8 cellular contexts compared by ENCODE assay signal in the genomic region with DNA sequence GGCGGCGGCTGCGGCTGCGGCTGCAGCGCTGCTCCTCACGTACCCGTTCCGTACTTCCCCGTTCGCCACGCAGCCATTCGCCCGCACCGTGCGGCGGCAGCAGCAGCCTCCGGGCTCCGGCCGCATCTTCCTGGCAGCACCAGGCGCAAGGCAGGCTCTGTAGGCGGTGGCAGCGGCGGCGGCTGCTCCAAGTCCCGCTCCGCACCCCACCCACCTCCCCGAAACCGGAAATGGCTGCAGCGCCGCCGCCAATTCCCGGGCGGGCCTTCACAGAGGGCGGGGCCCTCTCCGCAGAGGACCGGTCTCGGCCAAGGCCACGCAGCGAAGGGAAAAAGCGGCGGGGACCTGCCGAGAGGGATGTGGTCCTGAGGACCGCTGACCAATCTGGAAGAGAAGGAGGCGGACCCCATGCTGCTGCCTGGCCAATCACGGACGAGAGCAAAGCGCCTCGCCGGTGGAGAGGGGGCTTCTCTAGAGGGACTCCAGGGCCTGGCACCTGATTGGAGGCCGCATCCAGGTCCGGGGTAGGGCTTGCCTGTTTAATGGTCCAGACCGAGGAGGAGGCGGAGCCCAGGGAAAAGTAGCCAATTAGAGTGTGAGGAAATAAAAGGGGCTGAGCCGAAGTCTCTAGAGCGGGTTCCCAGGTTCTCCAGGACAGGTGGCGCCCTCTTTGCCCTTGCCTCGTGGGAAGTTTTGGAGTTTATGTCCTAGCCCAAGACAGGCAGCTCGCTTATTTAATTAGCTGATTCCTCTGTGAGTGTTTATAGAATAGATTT. TPM values are rescaled to one million over a fixed set of nuclear protein-coding genes. Genes with fewer than 3 reads are reported as not detected.
DNase-seq lines count a peak whose midpoint lies in the region; ATAC-seq, FAIRE-seq and TF ChIP-seq lines count a peak whose summit lies in the region.

A gene with protein sequence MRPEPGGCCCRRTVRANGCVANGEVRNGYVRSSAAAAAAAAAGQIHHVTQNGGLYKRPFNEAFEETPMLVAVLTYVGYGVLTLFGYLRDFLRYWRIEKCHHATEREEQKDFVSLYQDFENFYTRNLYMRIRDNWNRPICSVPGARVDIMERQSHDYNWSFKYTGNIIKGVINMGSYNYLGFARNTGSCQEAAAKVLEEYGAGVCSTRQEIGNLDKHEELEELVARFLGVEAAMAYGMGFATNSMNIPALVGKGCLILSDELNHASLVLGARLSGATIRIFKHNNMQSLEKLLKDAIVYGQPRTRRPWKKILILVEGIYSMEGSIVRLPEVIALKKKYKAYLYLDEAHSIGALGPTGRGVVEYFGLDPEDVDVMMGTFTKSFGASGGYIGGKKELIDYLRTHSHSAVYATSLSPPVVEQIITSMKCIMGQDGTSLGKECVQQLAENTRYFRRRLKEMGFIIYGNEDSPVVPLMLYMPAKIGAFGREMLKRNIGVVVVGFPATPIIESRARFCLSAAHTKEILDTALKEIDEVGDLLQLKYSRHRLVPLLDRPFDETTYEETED (minus strand): TSS at position 184 of the 776 bp plus-strand sequence. CDS start 58 bp downstream, at position 126.

- H3K9me3 ChIP-seq in OCI-LY1 (ENCODE audit: low read length), result no peaks in the 10 kb centered on the region
- H3K9me3 ChIP-seq in mesodermal cell (ENCODE audit: control insufficient read depth, low read length), result no peaks in the 10 kb centered on the region

- WGBS in mesodermal cell (ENCODE audit: insufficient coverage in 2 of 2), 2 experiments, result 0% methylated on average over 43 to 52 of the region's 58 CpGs

- H3K9ac ChIP-seq in OCI-LY1 (ENCODE audit: low read length), result peak within 1 kb of the TSS; percentile 84

- H3K79me2 ChIP-seq in OCI-LY1 (ENCODE audit: insufficient read depth, low read length), result peaks cover 37% of the 10 kb centered on the region

- H4K20me1 ChIP-seq in OCI-LY1 (ENCODE audit: insufficient read depth, low read length), result no peaks in the 10 kb centered on the region

- H3K4me1 ChIP-seq in OCI-LY1 (ENCODE audit: insufficient read depth, low read length, severe bottlenecking) (peaks cover 38% of the 10 kb centered on the region), mesodermal cell (ENCODE audit: control insufficient read depth, insufficient read depth, low read length, poor library complexity, severe bottlenecking) (peaks cover 23% of the 10 kb centered on the region)

- peak within 1 kb of the TSS; percentile 98 for H2AFZ ChIP-seq in OCI-LY1 (ENCODE audit: low read length)

- H3K4me3 ChIP-seq in OCI-LY1 (ENCODE audit: low read depth, low read length, poor library complexity, severe bottlenecking) (peak within 1 kb of the TSS; percentile 73), mesodermal cell (ENCODE audit: extremely low read depth, insufficient read depth, low read length, poor library complexity, severe bottlenecking) (peak within 1 kb of the TSS; percentile 86)

- no peaks in the 10 kb centered on the region for H3K9me2 ChIP-seq in OCI-LY1 (ENCODE audit: low read depth, low read length)

- ATAC-seq in GM21515 (IDR thresholded peaks at IDR 0.05; ENCODE audit: unreplicated experiment), result peak; percentile 95

- peak; percentile 100 for DNase-seq in DMS 273 (lab: John Stamatoyannopoulos, UW; ENCODE audit: unreplicated experiment)
- peak; percentile 96 for DNase-seq in HuH-7 (ENCODE audit: low spot score)
- DNase-seq in activated CD8-positive, alpha-beta memory T cell treated with anti-CD3 and anti-CD28 coated beads, Interleukin-2, amount 50 U/mL, for 4 hours, result peak; percentile 96
- DNase-seq in stimulated activated CD8-positive, alpha-beta memory T cell treated with anti-CD3 and anti-CD28 coated beads, Interleukin-15, amount 100 ng/mL, for 4 hours (ENCODE audit: low read depth in 2 of 2), result peak; percentile 94 to 97

- no peaks in the 10 kb centered on the region for H3F3A ChIP-seq in OCI-LY1 (ENCODE audit: insufficient read depth, low read length)

- H3K27me3 ChIP-seq in OCI-LY1 (ENCODE audit: insufficient read depth, low read length), result no peaks in the 10 kb centered on the region

- peak; percentile 99 for FAIRE-seq in endometrium (lab: Jason Lieb, UNC)

- peak; percentile 41; the same call in 1 of the 2 replicates for TF ChIP-seq CTCF in OCI-LY1 (IDR thresholded peaks at IDR 0.05; ENCODE audit: low read length)

- peak within 1 kb of the TSS; percentile 61 for H3K27ac ChIP-seq in OCI-LY1 (ENCODE audit: low read depth, low read length, poor library complexity, severe bottlenecking)
- H3K27ac ChIP-seq in mesodermal cell (ENCODE audit: low read depth, low read length, severe bottlenecking), result peak within 1 kb of the TSS; percentile 64

- peak within 1 kb of the TSS; percentile 86 for H3K4me2 ChIP-seq in OCI-LY1 (ENCODE audit: low read length)

- peaks cover 14% of the 10 kb centered on the region; the same call in 1 of the 2 replicates for H3K36me3 ChIP-seq in OCI-LY1 (ENCODE audit: insufficient read depth, low read length)
- H3K36me3 ChIP-seq in mesodermal cell (ENCODE audit: control insufficient read depth, insufficient read depth, low read length), result peaks cover 6% of the 10 kb centered on the region

RNA-seq across cellular contexts. Expression of the gene that starts here (rescaled TPM):
- 16.1 TPM for polyA plus RNA-seq in mesodermal cell (2013, experiment 1 of 2)
- 14.6 TPM for polyA plus RNA-seq in mesodermal cell (2013, experiment 2 of 2)

Comparison
In these comparisons a context has a peak if more than half of its experiments do, and no peak if none do; other contexts are left out.
1. Peak in every context shown above with its lines: DNase-seq, ATAC-seq, H3K4me3 ChIP-seq and H3K27ac ChIP-seq.